ENCODE assay signal across 10 cellular contexts in genomic region chr7:73741600-73741999, GRCh38. TPM values are rescaled to one million over a fixed set of nuclear protein-coding genes. Genes with fewer than 3 reads are reported as not detected.
DNase-seq lines count a peak whose midpoint lies in the region; ATAC-seq and TF ChIP-seq lines count a peak whose summit lies in the region.
"Had no signal": no experiment of that assay in that cellular context is flagged by ENCODE, and none has a peak within 500 bp of the region (broad histone marks: within the 10 kb centered on the region; RNA-seq: fewer than 3 reads in every experiment).

No MANE protein-coding gene starts in this region.

- no peak for ATAC-seq in left lobe of liver

- no peaks in the 10 kb centered on the region for H4K20me1 ChIP-seq in smooth muscle cell (ENCODE audit: low read depth)

- no peak overlapping the region for H3K4me2 ChIP-seq in smooth muscle cell

- H3K36me3 ChIP-seq in HUES48 (ENCODE audit: control insufficient read depth, insufficient read depth, low read length) (peaks cover 13% of the 10 kb centered on the region), esophagus (ENCODE audit: control insufficient read depth in 2 of 2, insufficient read depth in 2 of 2, low read length in 1 of 2) (peaks cover 4 to 9% of the 10 kb centered on the region in 2 donors), smooth muscle cell (ENCODE audit: low read depth) (no peaks in the 10 kb centered on the region), ovary (no peaks in the 10 kb centered on the region)

- no peak overlapping the region for H2AFZ ChIP-seq in smooth muscle cell (ENCODE audit: low read depth)

- no peak for TF ChIP-seq CTCF in smooth muscle cell (IDR thresholded peaks at IDR 0.05; ENCODE audit: borderline replicate concordance, insufficient read depth, poor library complexity, severe bottlenecking)
- no peak for TF ChIP-seq CTCF in ovary (IDR thresholded peaks at IDR 0.05)

- intact Hi-C loops in ovary (cut with DNase I), result loop anchor here in 1 of 4 donors (10.0 kb wide), 1 partner anchor 113 kb away; no protein-coding TSS in a partner anchor

- DNase-seq in NCI-H2171 (lab: John Stamatoyannopoulos, UW), result peak; percentile 81
- DNase-seq in smooth muscle cell (lab: John Stamatoyannopoulos, UW; ENCODE audit: unreplicated experiment), result no peak
- no peak for DNase-seq in ovary
- DNase-seq in GF-D8 (lab: John Stamatoyannopoulos, UW), result no peak
- DNase-seq in left lobe of liver (ENCODE audit: low spot score), result no peak
- DNase-seq: EL had no signal

- 85 to 89% methylated on average over 5 of the region's 5 CpGs for WGBS in esophagus, 2 donors
- 71% methylated on average over 5 of the region's 5 CpGs for WGBS in smooth muscle cell (ENCODE audit: low lambda C conversion rate)
- WGBS in ovary, 3 donors, result 81 to 88% (median 83%) methylated on average over 5 of the region's 5 CpGs

- H3K79me2 ChIP-seq in smooth muscle cell (ENCODE audit: low read depth), result no peaks in the 10 kb centered on the region

- TF ChIP-seq POLR2A in ovary (IDR thresholded peaks at IDR 0.05), result no peak

- TF ChIP-seq EP300 in ovary (IDR thresholded peaks at IDR 0.05), result no peak

- peaks cover 35% of the 10 kb centered on the region for H3K4me1 ChIP-seq in HUES48 (ENCODE audit: control insufficient read depth, insufficient read depth, low read length)
- peaks cover 0 to 23% of the 10 kb centered on the region in 2 donors for H3K4me1 ChIP-seq in esophagus (ENCODE audit: control insufficient read depth in 2 of 2, insufficient read depth in 2 of 2, low read length in 1 of 2)
- peaks cover 25% of the 10 kb centered on the region for H3K4me1 ChIP-seq in smooth muscle cell (ENCODE audit: low read depth)
- H3K4me1 ChIP-seq in ovary (ENCODE audit: insufficient read depth), result peaks cover 6% of the 10 kb centered on the region

- H3K4me3 ChIP-seq in HUES48 (ENCODE audit: low read depth, low read length) (peak overlapping the region; percentile 5; the same call in 1 of the 2 replicates), esophagus (ENCODE audit: low read depth in 1 of 2, low read length in 2 of 2) (no peak overlapping the region), smooth muscle cell (no peak overlapping the region), ovary (no peak overlapping the region)
- H3K4me3 ChIP-seq: HAP-1 had no signal

- H3K27ac ChIP-seq in HUES48 (ENCODE audit: low read depth, low read length) (peak overlapping the region; percentile 96), esophagus (ENCODE audit: low read depth in 2 of 2, low read length in 1 of 2) (peak overlapping the region; percentile 96), smooth muscle cell (ENCODE audit: low read depth) (peak overlapping the region; percentile 88), ovary (no peak overlapping the region)

- H3K9me3 ChIP-seq in HUES48 (ENCODE audit: control insufficient read depth, insufficient read depth, low read length), result no peaks in the 10 kb centered on the region
- no peaks in the 10 kb centered on the region for H3K9me3 ChIP-seq in esophagus (ENCODE audit: control insufficient read depth in 2 of 2, insufficient read depth in 1 of 2, low read depth in 1 of 2, low read length in 1 of 2)
- H3K9me3 ChIP-seq in smooth muscle cell (replicated peaks; ENCODE audit: low read depth), result no peaks in the 10 kb centered on the region
- no peaks in the 10 kb centered on the region for H3K9me3 ChIP-seq in ovary
- H3K9me3 ChIP-seq: HAP-1 had no signal

- no peaks in the 10 kb centered on the region for H3F3A ChIP-seq in smooth muscle cell (ENCODE audit: low read depth)

- H3K27me3 ChIP-seq in HUES48 (ENCODE audit: control insufficient read depth, insufficient read depth, low read length) (peaks cover 9% of the 10 kb centered on the region), esophagus (ENCODE audit: control insufficient read depth in 1 of 2, insufficient read depth in 2 of 2, low read length in 2 of 2) (no peaks in the 10 kb centered on the region), smooth muscle cell (ENCODE audit: low read depth) (peaks cover 19% of the 10 kb centered on the region), ovary (no peaks in the 10 kb centered on the region)

- H3K9ac ChIP-seq in HUES48 (ENCODE audit: low read depth, low read length), result peak overlapping the region; percentile 28
- H3K9ac ChIP-seq in smooth muscle cell (ENCODE audit: low read depth), result no peak overlapping the region

RNA-seq across cellular contexts. Expression of gene ABHD11, which starts 3.0 kb away (rescaled TPM):
- polyA plus RNA-seq in esophagus, result 10 to 100 TPM; 22.6 to 28.3 TPM
- total RNA-seq in smooth muscle cell, result 3.4 and 16.5 TPM in 2 replicates
- 14.1 and 19.9 TPM in 2 replicates for polyA plus RNA-seq in smooth muscle cell
- total RNA-seq in ovary, result 10 to 100 TPM in 4 of 7 donors, 1 to 10 TPM in 3; 8.0 to 34.6 (median 11.4) TPM
- polyA plus RNA-seq in ovary, result 10 to 100 TPM; 10.7 to 11.9 TPM
- total RNA-seq in left lobe of liver, result 6.9 TPM

RNA-seq across cellular contexts. Expression of gene STX1A, which starts 22.1 kb away (rescaled TPM):
- polyA plus RNA-seq in esophagus (1 to 10 TPM; 1.6 to 2.4 TPM), smooth muscle cell (7.5 and 18.0 TPM in 2 replicates), ovary (1 to 10 TPM; 1.6 to 5.1 TPM)
- total RNA-seq in smooth muscle cell (14.3 and 18.3 TPM in 2 replicates), ovary (10 to 100 TPM in 1 of 7 donors, 1 to 10 TPM in 6; 4.5 to 11.3 (median 6.4) TPM), left lobe of liver (2.9 TPM)

RNA-seq across cellular contexts. Expression of gene CLDN3, which starts 28.5 kb away (rescaled TPM):
- polyA plus RNA-seq in esophagus (under 1 TPM; 0.14 to 0.26 TPM), smooth muscle cell (0.16 and 1.8 TPM in 2 replicates), ovary (under 1 TPM in 1 of 2 donors, not detected in 1; 0.30 TPM)
- total RNA-seq in smooth muscle cell (not detected in 2 replicates), ovary (100 to 1,000 TPM in 1 of 7 donors, 10 to 100 TPM in 1, 1 to 10 TPM in 3, not detected in 2; 3.3 to 253 (median 8.2) TPM), left lobe of liver (28.9 TPM)
- total RNA-seq: activated CD8-positive, alpha-beta memory T cell treated with anti-CD3 and anti-CD28 coated beads for 36 hours had no signal

RNA-seq across cellular contexts. Expression of gene BUD23, which starts 58.2 kb away (rescaled TPM):
- polyA plus RNA-seq in esophagus (10 to 100 TPM; 39.9 to 43.5 TPM), smooth muscle cell (114 and 116 TPM in 2 replicates), ovary (10 to 100 TPM; 49.0 to 52.3 TPM)
- total RNA-seq in smooth muscle cell (35.6 and 43.0 TPM in 2 replicates), ovary (10 to 100 TPM; 19.8 to 62.9 (median 53.3) TPM), left lobe of liver (28.2 TPM)

RNA-seq across cellular contexts. Expression of gene DNAJC30, which starts 58.3 kb away (rescaled TPM):
- polyA plus RNA-seq in esophagus (1 to 10 TPM; 3.9 to 6.1 TPM), smooth muscle cell (4.6 and 6.2 TPM in 2 replicates), ovary (1 to 10 TPM; 7.5 to 8.8 TPM)
- total RNA-seq in smooth muscle cell (1.2 and 1.4 TPM in 2 replicates), ovary (10 to 100 TPM in 5 of 7 donors, 1 to 10 TPM in 2; 7.1 to 16.1 (median 13.0) TPM), left lobe of liver (10.0 TPM)

Comparison
In these comparisons a context has a peak if more than half of its experiments do, and no peak if none do; other contexts are left out.
1. H3K27ac ChIP-seq: peak in HUES48 (single experiment), esophagus (2 of 2) and smooth muscle cell (single experiment); none in ovary (0 of 2).